In the genomic region with DNA sequence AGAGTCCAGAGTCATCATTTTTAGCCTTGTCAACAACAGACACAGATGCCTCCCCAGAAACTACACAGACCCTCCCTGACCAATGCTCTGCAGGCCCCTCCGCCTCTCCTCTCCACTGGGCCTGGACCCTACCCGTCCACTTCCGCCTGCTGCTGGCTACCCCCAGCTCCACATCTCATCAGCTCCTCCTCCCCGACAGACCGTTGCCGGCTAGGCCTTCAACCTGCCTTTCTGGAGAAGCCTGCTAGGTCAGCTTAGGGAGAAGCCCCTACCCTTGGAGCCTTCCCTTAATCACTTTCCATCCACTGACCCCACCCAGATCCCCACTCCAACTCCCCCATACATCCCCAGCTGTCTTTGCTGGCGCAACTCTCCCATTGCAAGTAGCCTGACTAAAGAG, we compare ENCODE assay signal across 17 cellular contexts. TPM values are rescaled to one million over a fixed set of nuclear protein-coding genes. Genes with fewer than 3 reads are reported as not detected.
DNase-seq lines count a peak whose midpoint lies in the region; ATAC-seq and TF ChIP-seq lines count a peak whose summit lies in the region.
"Had no signal": no experiment of that assay in that cellular context is flagged by ENCODE, and none has a peak within 500 bp of the region (broad histone marks: within the 10 kb centered on the region; RNA-seq: fewer than 3 reads in every experiment).

No MANE protein-coding gene starts in this region.

- no peak for TF ChIP-seq CTCF in smooth muscle cell (IDR thresholded peaks at IDR 0.05; ENCODE audit: borderline replicate concordance, insufficient read depth, poor library complexity, severe bottlenecking)

- no peaks in the 10 kb centered on the region for H3K79me2 ChIP-seq in smooth muscle cell (ENCODE audit: low read depth)

- H3F3A ChIP-seq in smooth muscle cell (ENCODE audit: low read depth): peaks cover 4% of the 10 kb centered on the region

- 64% methylated on average over 7 of the region's 7 CpGs for WGBS in smooth muscle cell (ENCODE audit: low lambda C conversion rate)

- H3K27me3 ChIP-seq in iPS-20b (ENCODE audit: insufficient read depth, low read length) (peaks cover 64% of the 10 kb centered on the region), smooth muscle cell (ENCODE audit: low read depth) (no peaks in the 10 kb centered on the region)
- H3K27me3 ChIP-seq: cardiac muscle cell, ovary had no signal

- 0 out of 2 replicates have a peak, but pooled peaks cover 4% of the 10 kb centered on the region for H3K4me1 ChIP-seq in iPS-20b (ENCODE audit: insufficient read depth, low read length)
- H3K4me1 ChIP-seq in smooth muscle cell (ENCODE audit: low read depth): peaks cover 13% of the 10 kb centered on the region

- peak overlapping the region; percentile 94 for H3K4me2 ChIP-seq in smooth muscle cell

- no peaks in the 10 kb centered on the region for H3K9me3 Mint-ChIP-seq in activated naive CD8-positive, alpha-beta T cell (ENCODE audit: low read depth)
- H3K9me3 Mint-ChIP-seq in activated naive CD8-positive, alpha-beta T cell treated with anti-CD3 and anti-CD28 coated beads for 36 hours: no peaks in the 10 kb centered on the region
- no peaks in the 10 kb centered on the region for H3K9me3 Mint-ChIP-seq in activated CD8-positive, alpha-beta T cell treated with anti-CD3 and anti-CD28 coated beads, Interleukin-2, amount 10 ng/mL, durations not matched to agents 7 days and 5 days (ENCODE audit: insufficient read depth)

- POLR2A ChIA-PET in activated CD8-positive, alpha-beta T cell treated with anti-CD3 and anti-CD28 coated beads, Interleukin-2, amount 10 ng/mL, durations not matched to agents 7 days and 5 days (lab: Charles Lee): interaction anchor here (1.0 kb wide), 1 partner anchor 8 kb away, joined by 5 read pairs; a partner anchor contains a TSS

- CTCF ChIA-PET in activated CD8-positive, alpha-beta T cell treated with anti-CD3 and anti-CD28 coated beads, Interleukin-2, amount 10 ng/mL, durations not matched to agents 7 days and 5 days (lab: Charles Lee): no interaction called here

- no peaks in the 10 kb centered on the region for H3K36me3 Mint-ChIP-seq in activated naive CD8-positive, alpha-beta T cell
- no peaks in the 10 kb centered on the region for H3K36me3 Mint-ChIP-seq in activated naive CD8-positive, alpha-beta T cell treated with anti-CD3 and anti-CD28 coated beads for 36 hours
- peaks cover 4% of the 10 kb centered on the region for H3K36me3 Mint-ChIP-seq in activated CD8-positive, alpha-beta T cell treated with anti-CD3 and anti-CD28 coated beads, Interleukin-2, amount 10 ng/mL, durations not matched to agents 7 days and 5 days (ENCODE audit: low read depth)

- H2AFZ ChIP-seq in smooth muscle cell (ENCODE audit: low read depth): no peak overlapping the region

- no peak for ATAC-seq in activated CD8-positive, alpha-beta T cell treated with anti-CD3 and anti-CD28 coated beads, Interleukin-2, amount 10 ng/mL, durations not matched to agents 7 days and 5 days
- no peak for ATAC-seq in GM21529 (IDR thresholded peaks at IDR 0.05; ENCODE audit: unreplicated experiment)
- no peak for ATAC-seq in activated CD4-positive, CD25-positive, alpha-beta regulatory T cell treated with anti-CD3 and anti-CD28 coated beads, Interleukin-2, amount 50 U/mL, for 24 hours

- H3K4me3 ChIP-seq in iPS-20b (ENCODE audit: low read length) (peak overlapping the region; percentile 82; the same call in 1 of the 2 replicates), smooth muscle cell (peak overlapping the region; percentile 68)

- no peaks in the 10 kb centered on the region for H3K36me3 ChIP-seq in iPS-20b (ENCODE audit: insufficient read depth, low read depth, low read length)
- no peaks in the 10 kb centered on the region for H3K36me3 ChIP-seq in smooth muscle cell (ENCODE audit: low read depth)
- H3K36me3 ChIP-seq: cardiac muscle cell, ovary, uterus had no signal

- H4K20me1 ChIP-seq in smooth muscle cell (ENCODE audit: low read depth): no peaks in the 10 kb centered on the region

- H3K9ac ChIP-seq in iPS-20b (ENCODE audit: low read depth, low read length): no peak overlapping the region; the same call in 1 of the 2 replicates
- H3K9ac ChIP-seq in smooth muscle cell (ENCODE audit: low read depth): no peak overlapping the region

- H3K9me3 ChIP-seq in iPS-20b (ENCODE audit: insufficient read depth, low read depth, low read length): no peaks in the 10 kb centered on the region
- no peaks in the 10 kb centered on the region for H3K9me3 ChIP-seq in smooth muscle cell (replicated peaks; ENCODE audit: low read depth)
- H3K9me3 ChIP-seq: ovary, uterus had no signal

- no peak overlapping the region for H3K27ac Mint-ChIP-seq in activated naive CD8-positive, alpha-beta T cell
- H3K27ac Mint-ChIP-seq in activated naive CD8-positive, alpha-beta T cell treated with anti-CD3 and anti-CD28 coated beads for 36 hours: no peak overlapping the region
- H3K27ac Mint-ChIP-seq in activated CD8-positive, alpha-beta T cell treated with anti-CD3 and anti-CD28 coated beads, Interleukin-2, amount 10 ng/mL, durations not matched to agents 7 days and 5 days: peak overlapping the region; percentile 18
- H3K27ac Mint-ChIP-seq: memory B cell had no signal

- peaks cover 16% of the 10 kb centered on the region for H3K4me1 Mint-ChIP-seq in activated naive CD8-positive, alpha-beta T cell (ENCODE audit: low read depth)
- peaks cover 7% of the 10 kb centered on the region for H3K4me1 Mint-ChIP-seq in activated naive CD8-positive, alpha-beta T cell treated with anti-CD3 and anti-CD28 coated beads for 36 hours
- H3K4me1 Mint-ChIP-seq in activated CD8-positive, alpha-beta T cell treated with anti-CD3 and anti-CD28 coated beads, Interleukin-2, amount 10 ng/mL, durations not matched to agents 7 days and 5 days (ENCODE audit: low read depth): peaks cover 25% of the 10 kb centered on the region

- no peak for DNase-seq in activated naive CD8-positive, alpha-beta T cell treated with anti-CD3 and anti-CD28 coated beads for 36 hours
- DNase-seq in activated CD8-positive, alpha-beta T cell treated with anti-CD3 and anti-CD28 coated beads, Interleukin-2, amount 10 ng/mL, durations not matched to agents 7 days and 5 days: no peak
- no peak for DNase-seq in smooth muscle cell (lab: John Stamatoyannopoulos, UW; ENCODE audit: unreplicated experiment)
- no peak for DNase-seq in NOMO-1 treated with DMSO at 0.1 percent for 48 hours (lab: John Stamatoyannopoulos, UW; ENCODE audit: unreplicated experiment)
- DNase-seq: activated naive CD4-positive, alpha-beta T cell treated with Interleukin-2 at 50 U/mL for 16 hours; NCI-H1694 treated with DMSO at 0.1 percent for 48 hours; NCI-H526; OCI-M1; small intestine; uterus had no signal

- H3K27ac ChIP-seq in iPS-20b (ENCODE audit: low read length) (no peak overlapping the region), smooth muscle cell (ENCODE audit: low read depth) (no peak overlapping the region)
- H3K27ac ChIP-seq: cardiac muscle cell, ovary, uterus had no signal

- H3K4me3 Mint-ChIP-seq in activated naive CD8-positive, alpha-beta T cell: peak overlapping the region; percentile 60
- H3K4me3 Mint-ChIP-seq in activated naive CD8-positive, alpha-beta T cell treated with anti-CD3 and anti-CD28 coated beads for 36 hours: no peak overlapping the region
- H3K4me3 Mint-ChIP-seq in activated CD8-positive, alpha-beta T cell treated with anti-CD3 and anti-CD28 coated beads, Interleukin-2, amount 10 ng/mL, durations not matched to agents 7 days and 5 days: peak overlapping the region; percentile 58

- H3K27me3 Mint-ChIP-seq in activated naive CD8-positive, alpha-beta T cell: peaks cover 3% of the 10 kb centered on the region
- H3K27me3 Mint-ChIP-seq in activated naive CD8-positive, alpha-beta T cell treated with anti-CD3 and anti-CD28 coated beads for 36 hours: peaks cover 26% of the 10 kb centered on the region
- peaks cover 21% of the 10 kb centered on the region for H3K27me3 Mint-ChIP-seq in activated CD8-positive, alpha-beta T cell treated with anti-CD3 and anti-CD28 coated beads, Interleukin-2, amount 10 ng/mL, durations not matched to agents 7 days and 5 days (ENCODE audit: low read depth)

RNA-seq across cellular contexts. Expression of a gene that starts 1.4 kb away (rescaled TPM):
- total RNA-seq in activated naive CD8-positive, alpha-beta T cell treated with anti-CD3 and anti-CD28 coated beads for 36 hours: 1 to 10 TPM; 1.3 to 1.9 TPM
- total RNA-seq in activated CD8-positive, alpha-beta T cell treated with anti-CD3 and anti-CD28 coated beads, Interleukin-2, amount 10 ng/mL, durations not matched to agents 7 days and 5 days: 1 to 10 TPM; 2.8 to 4.0 TPM
- total RNA-seq in smooth muscle cell: 1.4 and 1.6 TPM in 2 replicates
- polyA plus RNA-seq in smooth muscle cell: 1.5 and 4.4 TPM in 2 replicates

RNA-seq across cellular contexts. Expression of a gene that starts 8.6 kb away (rescaled TPM):
- total RNA-seq in activated naive CD8-positive, alpha-beta T cell treated with anti-CD3 and anti-CD28 coated beads for 36 hours: 10 to 100 TPM; 32.7 to 36.1 TPM
- 10 to 100 TPM; 66.5 to 71.9 TPM for total RNA-seq in activated CD8-positive, alpha-beta T cell treated with anti-CD3 and anti-CD28 coated beads, Interleukin-2, amount 10 ng/mL, durations not matched to agents 7 days and 5 days
- total RNA-seq in smooth muscle cell: 7.8 and 14.6 TPM in 2 replicates
- 11.5 and 14.0 TPM in 2 replicates for polyA plus RNA-seq in smooth muscle cell
